ENCODE assay signal across 30 cellular contexts in the genomic region with DNA sequence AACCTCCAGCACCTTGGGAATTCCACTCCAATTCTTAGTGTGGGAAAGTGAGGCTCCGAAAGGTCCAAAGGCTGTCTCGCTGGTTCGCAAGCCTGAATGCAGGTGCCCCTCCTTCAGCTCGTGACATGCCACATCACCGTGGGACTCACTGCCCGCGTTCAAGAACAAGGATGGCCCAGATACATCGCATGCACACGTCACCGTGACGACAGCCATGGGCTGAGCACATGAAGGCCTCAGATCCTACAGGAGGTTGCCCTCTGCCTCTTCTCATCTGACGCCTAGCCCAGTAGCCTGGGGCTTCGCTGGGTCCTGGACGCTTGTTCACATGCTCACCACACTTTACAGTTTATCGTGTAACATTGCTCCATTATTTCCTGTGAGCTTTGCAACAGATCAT. TPM values are rescaled to one million over a fixed set of nuclear protein-coding genes. Genes with fewer than 3 reads are reported as not detected.
"Had no signal": no experiment of that assay in that cellular context is flagged by ENCODE, and none has a peak within 500 bp of the region (broad histone marks: within the 10 kb centered on the region; RNA-seq: fewer than 3 reads in every experiment).

No MANE protein-coding gene starts in this region.

- FAIRE-seq: astrocyte had no signal

- H3K9me3 ChIP-seq: Peyer's patch had no signal

- H3K36me3 ChIP-seq: cardiac muscle cell had no signal

- H3K27ac ChIP-seq: cardiac muscle cell, Peyer's patch, SK-N-MC, VCaP had no signal

- ATAC-seq: activated naive CD4-positive, alpha-beta T cell treated with anti-CD3 and anti-CD28 coated beads, Interleukin-2, amount 50 U/mL, for 72 hours; activated naive CD8-positive, alpha-beta T cell treated with anti-CD3 and anti-CD28 coated beads, Interleukin-2, amount 50 U/mL, for 24 hours; activated T-cell treated with anti-CD3 and anti-CD28 coated beads, Interleukin-2, amount 50 U/mL, for 4 hours; T-cell had no signal

- H3K27me3 ChIP-seq: cardiac muscle cell, Peyer's patch had no signal

- H3K4me3 ChIP-seq: cardiac muscle cell, SK-N-MC had no signal

- DNase-seq: activated CD4-positive, alpha-beta memory T cell treated with anti-CD3 and anti-CD28 coated beads for 36 hours; activated CD4-positive, alpha-beta T cell treated with anti-CD3 and anti-CD28 coated beads, Interleukin-2, amount 10 ng/mL, durations not matched to agents 7 days and 5 days; activated CD4-positive, CD25-positive, alpha-beta regulatory T cell; activated CD8-positive, alpha-beta memory T cell treated with anti-CD3 and anti-CD28 coated beads for 24 hours; activated effector memory CD4-positive, alpha-beta T cell treated with anti-CD3 and anti-CD28 coated beads, Interleukin-2, amount 50 U/mL, for 16 hours; activated naive CD4-positive, alpha-beta T cell treated with Interleukin-2 at 50 U/mL for 16 hours; activated naive CD8-positive, alpha-beta T cell treated with anti-CD3 and anti-CD28 coated beads, Interleukin-2, amount 50 U/mL, for 24 hours; activated T-cell treated with anti-CD3 and anti-CD28 coated beads, Interleukin-2, amount 50 U/mL, for 4 hours; amniotic stem cell; cerebellar nuclear complex; KG1; NCI-H1092; NCI-H1417; NCI-H1930; NCI-H2171 treated with DMSO at 0.1 percent for 48 hours; NCI-H226; NCI-H526; NCI-H774; Peyer's patch; SIG-M5; T-cell had no signal

RNA-seq across cellular contexts. Expression of a gene that starts 4.4 kb away (rescaled TPM):
- total RNA-seq: activated CD4-positive, alpha-beta memory T cell treated with anti-CD3 and anti-CD28 coated beads for 36 hours; activated CD4-positive, alpha-beta T cell treated with anti-CD3 and anti-CD28 coated beads, Interleukin-2, amount 10 ng/mL, durations not matched to agents 7 days and 5 days; activated naive CD4-positive, alpha-beta T cell treated with anti-CD3 and anti-CD28 coated beads, Interleukin-2, amount 50 U/mL, for 72 hours; activated T-cell treated with anti-CD3 and anti-CD28 coated beads, Interleukin-2, amount 50 U/mL, for 4 hours; astrocyte; LHCN-M2; M059J; NCI-H460; Peyer's patch; T-cell; T-helper 2 cell treated with Interferon-gamma antibody and Interleukin-4, amounts not matched to agents 100 ng/mL and 5 ng/mL, for 36 hours had no signal
